In genomic region chrX:104230060-104230459, GRCh38 we compare ENCODE assay signal across 7 cellular contexts. TPM values are rescaled to one million over a fixed set of nuclear protein-coding genes. Genes with fewer than 3 reads are reported as not detected.
"Had no signal": no experiment of that assay in that cellular context is flagged by ENCODE, and none has a peak within 500 bp of the region (broad histone marks: within the 10 kb centered on the region; RNA-seq: fewer than 3 reads in every experiment).

No MANE protein-coding gene starts in this region.

RNA-seq across cellular contexts. Expression of gene ESX1, which starts 24.7 kb away (rescaled TPM):
- polyA plus RNA-seq: hepatocyte; immature natural killer cell; keratinocyte; liver; lung; mammary epithelial cell; naive thymus-derived CD4-positive, alpha-beta T cell had no signal
